ENCODE assay signal across 10 cellular contexts in the genomic region with DNA sequence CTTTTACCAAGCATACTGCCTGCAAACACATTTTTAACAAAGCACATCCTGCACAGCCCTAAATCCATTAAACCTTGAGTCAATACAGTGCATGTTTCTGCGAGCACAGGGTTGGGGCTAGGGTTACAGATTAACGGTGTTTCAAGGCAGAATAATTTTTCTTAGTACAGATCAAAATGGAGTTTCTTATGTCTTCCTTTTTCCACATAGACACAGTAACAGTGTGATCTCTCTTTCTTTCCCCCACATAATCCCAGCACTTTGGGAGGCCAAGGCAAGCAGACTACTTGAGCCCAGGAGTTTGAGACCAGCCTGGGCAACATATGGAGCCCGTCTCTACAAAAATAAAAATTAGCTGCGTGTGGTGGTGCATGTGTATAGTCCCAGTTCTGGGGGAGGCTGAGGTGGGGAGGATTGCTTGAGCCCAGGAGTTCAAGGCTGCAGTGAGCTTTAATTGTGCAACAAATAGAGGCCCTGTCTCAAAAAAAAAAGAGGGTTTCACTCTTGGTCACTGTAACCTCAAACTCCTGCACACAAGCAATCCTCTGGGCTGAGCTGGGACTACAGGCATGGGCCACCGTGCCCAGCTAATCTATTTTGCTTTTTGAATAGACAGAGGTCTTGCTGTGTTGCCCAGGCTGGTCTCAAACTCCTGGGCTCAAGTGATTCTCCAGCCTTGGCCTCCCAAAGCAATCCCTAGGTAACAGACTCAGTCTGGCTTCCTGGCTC. TPM values are rescaled to one million over a fixed set of nuclear protein-coding genes. Genes with fewer than 3 reads are reported as not detected.
A peak's percentile ranks its signal among the peaks of the same experiment; 100 is the strongest.
DNase-seq lines count a peak whose midpoint lies in the region; ATAC-seq and TF ChIP-seq lines count a peak whose summit lies in the region.
"Had no signal": no experiment of that assay in that cellular context is flagged by ENCODE, and none has a peak within 500 bp of the region (broad histone marks: within the 10 kb centered on the region; RNA-seq: fewer than 3 reads in every experiment).

No MANE protein-coding gene starts in this region.

- no peaks in the 10 kb centered on the region for H3K27me3 Mint-ChIP-seq in activated CD4-positive, alpha-beta T cell treated with anti-CD3 and anti-CD28 coated beads for 36 hours
- peaks cover 2% of the 10 kb centered on the region for H3K27me3 Mint-ChIP-seq in neural progenitor cell (ENCODE audit: insufficient read depth, low read depth)

- no peak overlapping the region for H3K4me2 ChIP-seq in neural progenitor cell
- H3K4me2 ChIP-seq in PC-9: no peak overlapping the region

- no TSS peak for BruUV-seq in PC-9 (replicated peaks; lab: Mats Ljungman, UMichigan)

- H3K27ac Mint-ChIP-seq in activated CD4-positive, alpha-beta T cell treated with anti-CD3 and anti-CD28 coated beads for 36 hours: peak overlapping the region; percentile 69
- H3K27ac Mint-ChIP-seq in neural progenitor cell: peak overlapping the region; percentile 86

- CTCF ChIA-PET in activated CD4-positive, alpha-beta T cell treated with anti-CD3 and anti-CD28 coated beads for 36 hours (lab: Charles Lee): interaction anchor here (0.6 to 3.5 kb wide), 9 partner anchors 13 to 182 kb away, joined by 3 to 30 read pairs (median 3); a partner anchor contains a TSS
- CTCF ChIA-PET in PC-9 (lab: Charles Lee): interaction anchor here (0.6 kb wide), 3 partner anchors 11 to 76 kb away, joined by 4 to 5 read pairs (median 4); no protein-coding TSS in a partner anchor

- no peak overlapping the region for H3K4me3 ChIP-seq in SK-N-MC
- H3K4me3 ChIP-seq in neural progenitor cell: no peak overlapping the region
- no peak overlapping the region for H3K4me3 ChIP-seq in PC-9
- H3K4me3 ChIP-seq: left lung had no signal

- no peak overlapping the region for H3K4me3 Mint-ChIP-seq in activated CD4-positive, alpha-beta T cell treated with anti-CD3 and anti-CD28 coated beads for 36 hours
- no peak overlapping the region for H3K4me3 Mint-ChIP-seq in neural progenitor cell

- H3K36me3 Mint-ChIP-seq in activated CD4-positive, alpha-beta T cell treated with anti-CD3 and anti-CD28 coated beads for 36 hours (ENCODE audit: low read depth): peaks cover 31% of the 10 kb centered on the region
- H3K36me3 Mint-ChIP-seq in neural progenitor cell: peaks cover 15% of the 10 kb centered on the region

- no peak overlapping the region for H2AFZ ChIP-seq in neural progenitor cell (replicated peaks)
- no peak overlapping the region for H2AFZ ChIP-seq in PC-9

- H3K4me1 ChIP-seq in neural progenitor cell: peaks cover 15% of the 10 kb centered on the region
- H3K4me1 ChIP-seq in PC-9 (replicated peaks; ENCODE audit: insufficient read depth): peaks cover 9% of the 10 kb centered on the region

- H3K9ac ChIP-seq in SK-N-MC (ENCODE audit: insufficient read length) (no peak overlapping the region), neural progenitor cell (no peak overlapping the region)

- DNase-seq in activated CD4-positive, alpha-beta T cell treated with anti-CD3 and anti-CD28 coated beads for 36 hours: no peak
- DNase-seq in activated CD4-positive, alpha-beta T cell treated with anti-CD3 and anti-CD28 coated beads, Interleukin-2, amount 50 U/mL, for 1 hour: no peak
- DNase-seq in SK-N-MC (ENCODE audit: low read depth, low spot score) (no peak), neural progenitor cell (ENCODE audit: low spot score) (no peak), PC-9 (no peak), AG08395 (ENCODE audit: low spot score) (no peak)
- DNase-seq: activated CD8-positive, alpha-beta memory T cell treated with anti-CD3 and anti-CD28 coated beads, Interleukin-2, amount 50 U/mL, for 4 hours; caudate nucleus; left lung; NCI-H2171 had no signal

- POLR2A ChIA-PET in activated CD4-positive, alpha-beta T cell treated with anti-CD3 and anti-CD28 coated beads for 36 hours (lab: Charles Lee): interaction anchor here (0.6 to 2.3 kb wide), 7 partner anchors 8 to 135 kb away, joined by 3 to 9 read pairs (median 4); no protein-coding TSS in a partner anchor
- POLR2A ChIA-PET in PC-9 (lab: Charles Lee; ENCODE audit: unreplicated experiment): interaction anchor here (0.6 to 0.7 kb wide), 2 partner anchors 208 to 269 kb away, joined by 6 to 9 read pairs; a partner anchor contains a TSS

- H3K27ac ChIP-seq in SK-N-MC (peak overlapping the region; percentile 73), neural progenitor cell (peak overlapping the region; percentile 45), PC-9 (no peak overlapping the region)
- H3K27ac ChIP-seq: left lung had no signal

- H3K9me3 Mint-ChIP-seq in activated CD4-positive, alpha-beta T cell treated with anti-CD3 and anti-CD28 coated beads for 36 hours (ENCODE audit: low read depth): no peaks in the 10 kb centered on the region
- H3K9me3 Mint-ChIP-seq in neural progenitor cell: no peaks in the 10 kb centered on the region

- H3K79me2 ChIP-seq in neural progenitor cell (ENCODE audit: low read depth) (peaks cover 100% of the 10 kb centered on the region), PC-9 (ENCODE audit: low read depth) (peaks cover 98% of the 10 kb centered on the region)

- TF ChIP-seq CTCF in neural progenitor cell (IDR thresholded peaks at IDR 0.05) (no peak), PC-9 (conservative IDR thresholded peaks at IDR 0.05) (no peak)

- peak; percentile 28 for ATAC-seq in activated CD4-positive, alpha-beta T cell treated with anti-CD3 and anti-CD28 coated beads for 36 hours
- ATAC-seq: left lung had no signal

- H3F3A ChIP-seq in neural progenitor cell (ENCODE audit: low read depth): peaks cover 46% of the 10 kb centered on the region
- H3F3A ChIP-seq in PC-9 (ENCODE audit: insufficient read depth, low read depth): peaks cover 48% of the 10 kb centered on the region

- H4K20me1 ChIP-seq in neural progenitor cell (ENCODE audit: low read depth) (peaks cover 60% of the 10 kb centered on the region), PC-9 (ENCODE audit: insufficient read depth) (peaks cover 25% of the 10 kb centered on the region)

- H3K9me3 ChIP-seq in SK-N-MC (ENCODE audit: low read depth, low read length) (no peaks in the 10 kb centered on the region), neural progenitor cell (ENCODE audit: low read depth) (no peaks in the 10 kb centered on the region), PC-9 (ENCODE audit: insufficient read depth, low read depth) (no peaks in the 10 kb centered on the region)
- H3K9me3 ChIP-seq: left lung had no signal

- intact Hi-C loops in activated CD4-positive, alpha-beta T cell treated with anti-CD3 and anti-CD28 coated beads for 36 hours (cut with DNase I, micrococcal nuclease): loop anchor here in 1 of 2 experiments (5.0 to 10.0 kb wide), 2 partner anchors 269 to 466 kb away; a partner anchor contains a TSS
- intact Hi-C loops in PC-9 (cut with micrococcal nuclease; ENCODE audit: unreplicated experiment): loop anchor here (5.0 kb wide), 1 partner anchor 319 kb away; no protein-coding TSS in a partner anchor

- H3K27me3 ChIP-seq in neural progenitor cell (no peaks in the 10 kb centered on the region), PC-9 (ENCODE audit: insufficient read depth, low read depth) (no peaks in the 10 kb centered on the region)
- H3K27me3 ChIP-seq: left lung had no signal

- H3K9me2 ChIP-seq in PC-9 (ENCODE audit: insufficient read depth): no peaks in the 10 kb centered on the region

- peaks cover 43% of the 10 kb centered on the region for H3K4me1 Mint-ChIP-seq in activated CD4-positive, alpha-beta T cell treated with anti-CD3 and anti-CD28 coated beads for 36 hours
- H3K4me1 Mint-ChIP-seq in neural progenitor cell: peaks cover 47% of the 10 kb centered on the region

- H3K36me3 ChIP-seq in SK-N-MC (ENCODE audit: insufficient read depth, low read length): peaks cover 38% of the 10 kb centered on the region
- no peaks in the 10 kb centered on the region for H3K36me3 ChIP-seq in neural progenitor cell
- 0 out of 2 replicates have a peak, but pooled peaks cover 10% of the 10 kb centered on the region for H3K36me3 ChIP-seq in PC-9 (ENCODE audit: low read depth)
- H3K36me3 ChIP-seq: left lung had no signal

RNA-seq across cellular contexts. Expression of a gene that starts 19.7 kb away (rescaled TPM):
- 100 to 1,000 TPM; 401 to 402 TPM for total RNA-seq in activated CD4-positive, alpha-beta T cell treated with anti-CD3 and anti-CD28 coated beads for 36 hours
- 99.8 and 130 TPM in 2 replicates for total RNA-seq in neural progenitor cell (ENCODE audit: low replicate concordance)
- total RNA-seq in PC-9 (2021): 513 and 619 TPM in 2 replicates

RNA-seq across cellular contexts. Expression of a gene that starts 21.6 kb away (rescaled TPM):
- total RNA-seq in activated CD4-positive, alpha-beta T cell treated with anti-CD3 and anti-CD28 coated beads for 36 hours: 10 to 100 TPM; 83.1 to 93.1 TPM
- 40.0 and 47.4 TPM in 2 replicates for total RNA-seq in neural progenitor cell (ENCODE audit: low replicate concordance)
- 72.4 and 74.1 TPM in 2 replicates for total RNA-seq in PC-9 (2021)

RNA-seq across cellular contexts. Expression of a gene that starts 28.4 kb away (rescaled TPM):
- under 1 TPM in 1 of 2 experiments, not detected in 1; 0.42 TPM for total RNA-seq in activated CD4-positive, alpha-beta T cell treated with anti-CD3 and anti-CD28 coated beads for 36 hours
- total RNA-seq in neural progenitor cell (ENCODE audit: low replicate concordance) (not detected in 2 replicates), PC-9 (2021) (not detected in 2 replicates)
- total RNA-seq: left lung had no signal

RNA-seq across cellular contexts. Expression of a gene that starts 29.1 kb away (rescaled TPM):
- 10 to 100 TPM; 19.3 to 21.8 TPM for total RNA-seq in activated CD4-positive, alpha-beta T cell treated with anti-CD3 and anti-CD28 coated beads for 36 hours
- total RNA-seq in neural progenitor cell (ENCODE audit: low replicate concordance) (30.2 and 32.9 TPM in 2 replicates), PC-9 (2021) (61.9 and 65.8 TPM in 2 replicates)

RNA-seq across cellular contexts. Expression of a gene that starts 55.8 kb away (rescaled TPM):
- total RNA-seq in activated CD4-positive, alpha-beta T cell treated with anti-CD3 and anti-CD28 coated beads for 36 hours: 10 to 100 TPM; 89.5 to 97.6 TPM
- total RNA-seq in neural progenitor cell (ENCODE audit: low replicate concordance) (23.6 and 36.5 TPM in 2 replicates), PC-9 (2021) (45.6 and 56.1 TPM in 2 replicates)
